Comparison of ENCODE assay signal across 27 cellular contexts in genomic region chr2:102306125-102306524, GRCh38. TPM values are rescaled to one million over a fixed set of nuclear protein-coding genes. Genes with fewer than 3 reads are reported as not detected.
A peak's percentile ranks its signal among the peaks of the same experiment; 100 is the strongest.
DNase-seq lines count a peak whose midpoint lies in the region; ATAC-seq, FAIRE-seq and TF ChIP-seq lines count a peak whose summit lies in the region.
"Had no signal": no experiment of that assay in that cellular context is flagged by ENCODE, and none has a peak within 500 bp of the region (broad histone marks: within the 10 kb centered on the region; RNA-seq: fewer than 3 reads in every experiment).

No MANE protein-coding gene starts in this region.

- peaks cover 40% of the 10 kb centered on the region for H3K4me1 ChIP-seq in endothelial cell of umbilical vein (ENCODE audit: control insufficient read depth, extremely low read depth, insufficient read depth, low read length)
- H3K4me1 ChIP-seq: HAP-1 had no signal

- H3K4me1 Mint-ChIP-seq in activated CD4-positive, alpha-beta T cell treated with anti-CD3 and anti-CD28 coated beads for 36 hours: peaks cover 41% of the 10 kb centered on the region
- peaks cover 53% of the 10 kb centered on the region for H3K4me1 Mint-ChIP-seq in stimulated activated naive CD8-positive, alpha-beta T cell treated with anti-CD3 and anti-CD28 coated beads, Interleukin-15, Interleukin-2, amounts not matched to agents 100 ng/mL and 50 ng/mL, for 24 hours (ENCODE audit: low read depth)
- H3K4me1 Mint-ChIP-seq: GM23338 had no signal

- no peaks in the 10 kb centered on the region for H3K9me3 ChIP-seq in endothelial cell of umbilical vein (replicated peaks; ENCODE audit: control insufficient read depth, insufficient read depth, low read length)
- H3K9me3 ChIP-seq: HAP-1 had no signal

- H3K27me3 Mint-ChIP-seq in activated CD4-positive, alpha-beta T cell treated with anti-CD3 and anti-CD28 coated beads for 36 hours: peaks cover 11% of the 10 kb centered on the region
- H3K27me3 Mint-ChIP-seq in stimulated activated naive CD8-positive, alpha-beta T cell treated with anti-CD3 and anti-CD28 coated beads, Interleukin-15, Interleukin-2, amounts not matched to agents 100 ng/mL and 50 ng/mL, for 24 hours: peaks cover 3% of the 10 kb centered on the region

- H3K27ac Mint-ChIP-seq in activated CD4-positive, alpha-beta T cell treated with anti-CD3 and anti-CD28 coated beads for 36 hours: peak overlapping the region; percentile 71
- H3K27ac Mint-ChIP-seq in stimulated activated naive CD8-positive, alpha-beta T cell treated with anti-CD3 and anti-CD28 coated beads, Interleukin-15, Interleukin-2, amounts not matched to agents 100 ng/mL and 50 ng/mL, for 24 hours: peak overlapping the region; percentile 98
- H3K27ac Mint-ChIP-seq: GM23338, IgD-negative memory B cell had no signal

- dilution Hi-C loops in endothelial cell of umbilical vein (cut with MboI; ENCODE audit: extremely low pct_ligation_motif_present, low sequenced_read_pairs): no loop called here

- no peaks in the 10 kb centered on the region for H3K27me3 ChIP-seq in endothelial cell of umbilical vein (ENCODE audit: control insufficient read depth in 2 of 2, insufficient read depth in 2 of 2, low read length in 2 of 2)

- FAIRE-seq in endothelial cell of umbilical vein (lab: Jason Lieb, UNC): no peak
- FAIRE-seq: G401.6, GM12892 had no signal

- no peak overlapping the region for H3K4me3 Mint-ChIP-seq in activated CD4-positive, alpha-beta T cell treated with anti-CD3 and anti-CD28 coated beads for 36 hours
- H3K4me3 Mint-ChIP-seq in stimulated activated naive CD8-positive, alpha-beta T cell treated with anti-CD3 and anti-CD28 coated beads, Interleukin-15, Interleukin-2, amounts not matched to agents 100 ng/mL and 50 ng/mL, for 24 hours: peak overlapping the region; percentile 30
- H3K4me3 Mint-ChIP-seq: CD8-positive, alpha-beta memory T cell; GM23338; IgD-negative memory B cell had no signal

- BruUV-seq in endothelial cell of umbilical vein (replicated peaks; lab: Mats Ljungman, UMichigan): no TSS peak

- CTCF ChIA-PET in activated CD4-positive, alpha-beta T cell treated with anti-CD3 and anti-CD28 coated beads for 36 hours (lab: Charles Lee): interaction anchor here (0.7 to 1.1 kb wide), 4 partner anchors 34 to 415 kb away, joined by 3 read pairs; no protein-coding TSS in a partner anchor
- CTCF ChIA-PET in endothelial cell of umbilical vein (lab: Charles Lee): interaction anchor here (1.0 to 1.3 kb wide), 2 partner anchors 33 to 65 kb away, joined by 3 read pairs; no protein-coding TSS in a partner anchor

- no peak overlapping the region for H3K4me3 ChIP-seq in endothelial cell of umbilical vein (replicated peaks in 1 of 3; ENCODE audit: insufficient read depth in 1 of 3, low read depth in 1 of 3, low read length in 3 of 3)
- H3K4me3 ChIP-seq: GM23338, HAP-1 had no signal

- H3K9ac ChIP-seq in endothelial cell of umbilical vein (replicated peaks; ENCODE audit: extremely low read depth, insufficient read depth, low read length): no peak overlapping the region

- no peaks in the 10 kb centered on the region for H3K79me2 ChIP-seq in endothelial cell of umbilical vein (ENCODE audit: control insufficient read depth, insufficient read depth, low read length)

- intact Hi-C loops in activated CD4-positive, alpha-beta T cell treated with anti-CD3 and anti-CD28 coated beads for 36 hours (cut with DNase I, micrococcal nuclease): no loop called here
- intact Hi-C loops in endothelial cell of umbilical vein (cut with micrococcal nuclease): loop anchor here (5.0 kb wide), 1 partner anchor 609 kb away; the partner anchor contains the start of gene MAP4K4

- no peak for ATAC-seq in activated CD4-positive, alpha-beta T cell treated with anti-CD3 and anti-CD28 coated beads for 36 hours
- no peak for ATAC-seq in stimulated activated naive CD8-positive, alpha-beta T cell treated with anti-CD3 and anti-CD28 coated beads, Interleukin-15, Interleukin-2, amounts not matched to agents 100 U/mL and 50 U/mL, for 24 hours
- ATAC-seq in GM18520 (IDR thresholded peaks at IDR 0.05; ENCODE audit: unreplicated experiment): no peak
- no peak for ATAC-seq in HG03135 (IDR thresholded peaks at IDR 0.05; ENCODE audit: unreplicated experiment)
- ATAC-seq: GM23338, Panc1 had no signal

- H4K20me1 ChIP-seq in endothelial cell of umbilical vein (replicated peaks; ENCODE audit: control insufficient read depth, extremely low read depth, insufficient read depth, low read length): no peaks in the 10 kb centered on the region

- peak overlapping the region; percentile 92 for H3K27ac ChIP-seq in endothelial cell of umbilical vein (ENCODE audit: insufficient read depth, low read depth, low read length)

- H3K4me2 ChIP-seq in endothelial cell of umbilical vein (ENCODE audit: insufficient read depth, low read length): no peak overlapping the region
- H3K4me2 ChIP-seq: GM23338 had no signal

- no peak overlapping the region for H2AFZ ChIP-seq in endothelial cell of umbilical vein (ENCODE audit: low read depth, low read length)
- H2AFZ ChIP-seq: GM23338 had no signal

- H3K36me3 ChIP-seq in endothelial cell of umbilical vein (ENCODE audit: control insufficient read depth in 2 of 2, extremely low read depth in 1 of 2, insufficient read depth in 2 of 2, low read length in 2 of 2): no peaks in the 10 kb centered on the region
- H3K36me3 ChIP-seq: HAP-1 had no signal

- DNase-seq in activated CD4-positive, alpha-beta T cell treated with anti-CD3 and anti-CD28 coated beads for 36 hours: no peak
- no peak for DNase-seq in activated CD4-positive, alpha-beta T cell treated with anti-CD3 and anti-CD28 coated beads, Interleukin-2, amount 50 U/mL, for 48 hours
- no peak for DNase-seq in stimulated activated naive CD8-positive, alpha-beta T cell treated with anti-CD3 and anti-CD28 coated beads, Interleukin-15, Interleukin-2, amounts not matched to agents 100 U/mL and 50 U/mL, for 24 hours
- no peak for DNase-seq in endothelial cell of umbilical vein (ENCODE audit: low read depth, low spot score)
- DNase-seq: 8988T; AML-193; C1 segment of cervical spinal cord; CD8-positive, alpha-beta memory T cell; Karpas-422; NCI-H1694; NCI-H2081; NCI-H2171; NCI-H345; NCI-H524 treated with DMSO at 0.1 percent for 48 hours; NCI-H82; SIG-M5 had no signal

- no peaks in the 10 kb centered on the region for H3K9me1 ChIP-seq in endothelial cell of umbilical vein (replicated peaks; ENCODE audit: control insufficient read depth, extremely low read depth, insufficient read depth, low read length)

- POLR2A ChIA-PET in activated CD4-positive, alpha-beta T cell treated with anti-CD3 and anti-CD28 coated beads for 36 hours (lab: Charles Lee): no interaction called here
- POLR2A ChIA-PET in endothelial cell of umbilical vein (lab: Charles Lee): no interaction called here

- TF ChIP-seq POLR2A in endothelial cell of umbilical vein (IDR thresholded peaks at IDR 0.05; ENCODE audit: low read depth, low read length): no peak

- no peaks in the 10 kb centered on the region for H3K36me3 Mint-ChIP-seq in activated CD4-positive, alpha-beta T cell treated with anti-CD3 and anti-CD28 coated beads for 36 hours (ENCODE audit: low read depth)
- peaks cover 9% of the 10 kb centered on the region for H3K36me3 Mint-ChIP-seq in stimulated activated naive CD8-positive, alpha-beta T cell treated with anti-CD3 and anti-CD28 coated beads, Interleukin-15, Interleukin-2, amounts not matched to agents 100 ng/mL and 50 ng/mL, for 24 hours (ENCODE audit: low read depth)
- H3K36me3 Mint-ChIP-seq: CD8-positive, alpha-beta memory T cell; IgD-negative memory B cell had no signal

- H3K9me3 Mint-ChIP-seq in activated CD4-positive, alpha-beta T cell treated with anti-CD3 and anti-CD28 coated beads for 36 hours (ENCODE audit: low read depth): no peaks in the 10 kb centered on the region
- peaks cover 4% of the 10 kb centered on the region for H3K9me3 Mint-ChIP-seq in stimulated activated naive CD8-positive, alpha-beta T cell treated with anti-CD3 and anti-CD28 coated beads, Interleukin-15, Interleukin-2, amounts not matched to agents 100 ng/mL and 50 ng/mL, for 24 hours
- H3K9me3 Mint-ChIP-seq: CD8-positive, alpha-beta memory T cell; GM23338 had no signal

- no peak for TF ChIP-seq CTCF in endothelial cell of umbilical vein (IDR thresholded peaks at IDR 0.05; ENCODE audit: extremely low read depth in 1 of 2, insufficient read depth in 1 of 2, low read depth in 1 of 2, low read length in 2 of 2)

TF ChIP-seq in endothelial cell of umbilical vein, 7 proteins besides CTCF, POLR2A, EP300 and RAD21 (continues in another document):
- TF ChIP-seq FOS (IDR thresholded peaks at IDR 0.05; ENCODE audit: borderline replicate concordance, insufficient read depth, low read length) (no peak), POLR2AphosphoS5 (IDR thresholded peaks at IDR 0.05; ENCODE audit: insufficient read depth, low read depth, low read length) (no peak), GATA2 (IDR thresholded peaks at IDR 0.05; ENCODE audit: insufficient read depth, insufficient read length, low read depth, low read length) (no peak), JUN (IDR thresholded peaks at IDR 0.05; ENCODE audit: borderline replicate concordance, insufficient read depth, insufficient read length, low read depth) (no peak), EZH2 (IDR thresholded peaks at IDR 0.05; ENCODE audit: borderline replicate concordance, low read depth, low read length, severe bottlenecking) (no peak)

RNA-seq across cellular contexts. Expression of gene IL1RL1, which starts 5.2 kb away (rescaled TPM):
- total RNA-seq in activated CD4-positive, alpha-beta T cell treated with anti-CD3 and anti-CD28 coated beads for 36 hours: under 1 TPM; 0.26 to 0.27 TPM
- total RNA-seq in endothelial cell of umbilical vein: 44.0 and 55.1 TPM in 2 replicates
- polyA plus RNA-seq in endothelial cell of umbilical vein: 27.9 and 32.2 TPM in 2 replicates
- 40.5 and 47.5 TPM in 2 replicates for polyA plus RNA-seq in endothelial cell of umbilical vein (2011; cell fraction: cytosol; rRNA removed)
- polyA plus RNA-seq in endothelial cell of umbilical vein (2011; cell fraction: nucleus; rRNA removed): 145 and 226 TPM in 2 replicates
- polyA plus RNA-seq in endothelial cell of umbilical vein (2012): 465 and 806 TPM in 2 replicates
- polyA minus RNA-seq in endothelial cell of umbilical vein: 62.5 and 92.4 TPM in 2 replicates
- 0.31 TPM for polyA minus RNA-seq in endothelial cell of umbilical vein (2011; cell fraction: cytosol; rRNA and poly(A)+ RNA removed)
- 98.2 and 183 TPM in 2 replicates for polyA minus RNA-seq in endothelial cell of umbilical vein (2011; cell fraction: nucleus; rRNA and poly(A)+ RNA removed)
- total RNA-seq: Daoy, GM23338, HT1080 had no signal
- polyA plus RNA-seq: GM23338, IgD-negative memory B cell had no signal

RNA-seq across cellular contexts. Expression of gene IL18R1, which starts 49.5 kb away (rescaled TPM):
- total RNA-seq in activated CD4-positive, alpha-beta T cell treated with anti-CD3 and anti-CD28 coated beads for 36 hours: 10 to 100 TPM; 22.4 to 23.4 TPM
- total RNA-seq in endothelial cell of umbilical vein: 3.6 and 4.0 TPM in 2 replicates
- 1.8 and 2.9 TPM in 2 replicates for polyA plus RNA-seq in endothelial cell of umbilical vein
- 2.3 and 2.8 TPM in 2 replicates for polyA plus RNA-seq in endothelial cell of umbilical vein (2011; cell fraction: cytosol; rRNA removed)
- 7.8 and 10.0 TPM in 2 replicates for polyA plus RNA-seq in endothelial cell of umbilical vein (2011; cell fraction: nucleus; rRNA removed)
- polyA plus RNA-seq in endothelial cell of umbilical vein (2012): 7.0 TPM in 2 replicates
- 6.4 and 10.5 TPM in 2 replicates for polyA minus RNA-seq in endothelial cell of umbilical vein
- polyA minus RNA-seq in endothelial cell of umbilical vein (2011; cell fraction: cytosol; rRNA and poly(A)+ RNA removed): 1.3 TPM
- 15.6 and 16.5 TPM in 2 replicates for polyA minus RNA-seq in endothelial cell of umbilical vein (2011; cell fraction: nucleus; rRNA and poly(A)+ RNA removed)

Comparison
In these comparisons a context has a peak if more than half of its experiments do, and no peak if none do; other contexts are left out.
1. RNA of gene IL1RL1, which starts 5.2 kb away (total RNA-seq): 44.0 to 55.1 TPM in endothelial cell of umbilical vein; 0.26 to 0.27 TPM in activated CD4-positive, alpha-beta T cell treated with anti-CD3 and anti-CD28 coated beads for 36 hours; every median in the first group is over 10 times any median in the second.